In genomic region chr2:64866797-64867196, GRCh38 we compare ENCODE assay signal across 1 cellular context.
TF ChIP-seq lines count a peak whose summit lies in the region.

No MANE protein-coding gene starts in this region.

TF ChIP-seq in HepG2, 621 proteins besides CTCF, POLR2A, EP300 and RAD21 (continued from another document):
- TF ChIP-seq ZNF687 (CRISPR knock-in tag; IDR thresholded peaks at IDR 0.05) (0 out of 2 replicates have a peak, but pooled peaks have one; percentile 21), HNRNPUL1 (IDR thresholded peaks at IDR 0.05; ENCODE audit: low read depth, low read length) (no peak), ZNF788 (CRISPR knock-in tag; IDR thresholded peaks at IDR 0.05; ENCODE audit: borderline replicate concordance) (no peak), ARNT (IDR thresholded peaks at IDR 0.05) (no peak), YY1 (IDR thresholded peaks at IDR 0.05; ENCODE audit: insufficient read depth, insufficient replicate concordance, low read depth, low read length) (peak; percentile 39), PLSCR1 (CRISPR knock-in tag; IDR thresholded peaks at IDR 0.05; ENCODE audit: borderline replicate concordance) (no peak), ZNF773 (CRISPR knock-in tag; IDR thresholded peaks at IDR 0.05; ENCODE audit: borderline replicate concordance) (0 out of 2 replicates have a peak, but pooled peaks have one; percentile 41), RNF2 (conservative IDR thresholded peaks at IDR 0.05; ENCODE audit: low read depth) (0 out of 2 replicates have a peak, but pooled peaks have one; percentile 36), ZNF331 (CRISPR knock-in tag; IDR thresholded peaks at IDR 0.05) (0 out of 2 replicates have a peak, but pooled peaks have one; percentile 44), ZNF879 (CRISPR knock-in tag; IDR thresholded peaks at IDR 0.05) (no peak), NR2C2 (CRISPR knock-in tag; IDR thresholded peaks at IDR 0.05; ENCODE audit: borderline replicate concordance) (0 out of 2 replicates have a peak, but pooled peaks have one; percentile 21)
- TF ChIP-seq, protein P1, sequence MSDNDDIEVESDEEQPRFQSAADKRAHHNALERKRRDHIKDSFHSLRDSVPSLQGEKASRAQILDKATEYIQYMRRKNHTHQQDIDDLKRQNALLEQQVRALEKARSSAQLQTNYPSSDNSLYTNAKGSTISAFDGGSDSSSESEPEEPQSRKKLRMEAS (IDR thresholded peaks at IDR 0.05) = 0 out of 2 replicates have a peak, but pooled peaks have one; percentile 28
TF ChIP-seq in HepG2: peak in this region for 8.
